In the genomic region with DNA sequence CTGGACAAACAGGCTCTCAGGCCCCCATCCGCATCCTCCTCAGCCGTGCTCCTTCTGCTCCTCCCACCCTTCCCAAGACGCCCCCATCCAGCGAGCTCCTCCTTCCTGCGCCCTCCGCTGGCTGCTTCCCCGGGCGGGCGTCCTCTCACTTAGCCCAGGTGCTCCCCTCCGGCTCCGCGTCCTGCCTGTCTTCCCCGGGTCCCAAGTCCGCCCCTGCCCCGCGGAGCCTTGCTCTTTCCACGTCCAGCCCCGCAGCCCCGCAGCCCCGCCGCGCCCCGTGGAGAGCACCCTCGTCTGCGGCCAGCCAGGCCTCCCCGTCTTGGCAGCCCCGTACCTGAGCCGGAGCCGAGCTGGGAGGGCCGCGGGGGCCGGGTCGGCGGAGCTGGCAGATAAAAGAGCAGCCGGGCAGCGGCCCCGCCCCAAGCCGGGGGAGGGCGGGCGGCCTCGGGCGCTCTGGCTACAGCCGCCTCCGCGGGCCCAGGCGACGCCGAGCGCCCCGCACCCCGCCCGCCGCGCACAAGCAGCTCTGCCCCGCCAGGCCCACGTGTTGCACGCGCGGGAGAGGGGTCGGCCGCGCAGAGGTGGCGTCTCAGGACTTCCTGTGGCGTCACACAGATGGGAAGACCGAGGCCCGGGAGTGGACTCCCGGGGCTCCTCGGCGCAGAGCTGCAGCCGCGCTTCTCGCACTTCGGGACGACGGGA, we compare ENCODE assay signal across 8 cellular contexts. TPM values are rescaled to one million over a fixed set of nuclear protein-coding genes. Genes with fewer than 3 reads are reported as not detected.
DNase-seq lines count a peak whose midpoint lies in the region; ATAC-seq lines count a peak whose summit lies in the region.

A gene with protein sequence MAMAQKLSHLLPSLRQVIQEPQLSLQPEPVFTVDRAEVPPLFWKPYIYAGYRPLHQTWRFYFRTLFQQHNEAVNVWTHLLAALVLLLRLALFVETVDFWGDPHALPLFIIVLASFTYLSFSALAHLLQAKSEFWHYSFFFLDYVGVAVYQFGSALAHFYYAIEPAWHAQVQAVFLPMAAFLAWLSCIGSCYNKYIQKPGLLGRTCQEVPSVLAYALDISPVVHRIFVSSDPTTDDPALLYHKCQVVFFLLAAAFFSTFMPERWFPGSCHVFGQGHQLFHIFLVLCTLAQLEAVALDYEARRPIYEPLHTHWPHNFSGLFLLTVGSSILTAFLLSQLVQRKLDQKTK (minus strand): TSS at position 555 of the 702 bp plus-strand sequence. CDS start 11,869 bp downstream, outside the sequence.

- H3K4me1 ChIP-seq in endocrine pancreas (ENCODE audit: control insufficient read depth, insufficient read depth, low read length) = no peaks in the 10 kb centered on the region

- no peaks in the 10 kb centered on the region for H3K27me3 ChIP-seq in endocrine pancreas (ENCODE audit: control insufficient read depth, insufficient read depth, low read length)

- H3K36me3 ChIP-seq in endocrine pancreas (ENCODE audit: control insufficient read depth, insufficient read depth, low read length) = no peaks in the 10 kb centered on the region

- no peaks in the 10 kb centered on the region for H3K9me3 ChIP-seq in endocrine pancreas (ENCODE audit: control insufficient read depth, low read length)

- DNase-seq in EL = peak; percentile 85
- peak; percentile 77 for DNase-seq in NCI-H69 (lab: John Stamatoyannopoulos, UW)
- DNase-seq in activated CD8-positive, alpha-beta memory T cell treated with anti-CD3 and anti-CD28 coated beads, Interleukin-2, amount 50 U/mL, for 4 hours = peak; percentile 64
- DNase-seq in mesenteric fat pad (ENCODE audit: low spot score) = peak; percentile 93
- peak; percentile 51 for DNase-seq in stimulated activated CD8-positive, alpha-beta memory T cell treated with anti-CD3 and anti-CD28 coated beads, Interleukin-12 subunit alpha, Interleukin-12 subunit beta, amount 100 ng/mL, for 4 hours (ENCODE audit: low read depth)

- H3K4me3 ChIP-seq in endocrine pancreas (ENCODE audit: control insufficient read depth, insufficient read depth, low read length) = no peak within 1 kb of the TSS

- ATAC-seq in HG02623 (IDR thresholded peaks at IDR 0.05; ENCODE audit: unreplicated experiment) (peak; percentile 42), GM21367 (IDR thresholded peaks at IDR 0.05; ENCODE audit: unreplicated experiment) (no peak)

- peak within 1 kb of the TSS; percentile 88 for H3K9ac ChIP-seq in endocrine pancreas (ENCODE audit: control insufficient read depth, insufficient read depth, low read length)

RNA-seq across cellular contexts. Expression of the gene that starts here (rescaled TPM):
- 7.2 TPM for total RNA-seq in mesenteric fat pad
